In the genomic region with DNA sequence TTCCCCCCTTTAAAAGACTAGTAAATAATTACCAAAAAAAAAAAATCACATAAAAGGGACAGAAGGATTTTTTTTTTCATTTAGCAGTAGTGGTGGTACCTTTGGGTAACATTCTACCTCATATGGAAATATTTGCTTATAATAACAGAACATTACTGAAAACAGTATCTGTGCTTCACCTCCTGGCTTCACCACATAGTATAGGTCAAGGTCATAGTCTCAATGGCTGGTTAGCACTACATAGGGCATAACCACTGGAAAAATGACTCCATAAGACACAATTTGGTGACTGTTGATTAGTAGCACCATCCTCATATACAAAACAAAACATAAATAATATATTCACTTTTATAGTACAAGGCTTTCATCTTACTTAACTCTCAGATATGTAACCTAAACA, we compare ENCODE assay signal across 24 cellular contexts. TPM values are rescaled to one million over a fixed set of nuclear protein-coding genes. Genes with fewer than 3 reads are reported as not detected.
DNase-seq lines count a peak whose midpoint lies in the region; ATAC-seq and TF ChIP-seq lines count a peak whose summit lies in the region.
"Had no signal": no experiment of that assay in that cellular context is flagged by ENCODE, and none has a peak within 500 bp of the region (broad histone marks: within the 10 kb centered on the region; RNA-seq: fewer than 3 reads in every experiment).

No MANE protein-coding gene starts in this region.

- peaks cover 0 to 3% (median 1%) of the 10 kb centered on the region in 4 donors for H3K9me3 ChIP-seq in stomach
- H3K9me3 ChIP-seq: A549, BE2C had no signal

- peaks cover 0 to 12% (median 5%) of the 10 kb centered on the region in 4 donors for H3K4me1 ChIP-seq in stomach
- H3K4me1 ChIP-seq: A549; BE2C; BLaER1 treated with 17β-estradiol and CSF1 and Interleukin-3, amounts not matched to agents 10 nM and 100 nM had no signal

- H3K36me3 Mint-ChIP-seq in activated naive CD8-positive, alpha-beta T cell treated with anti-CD3 and anti-CD28 coated beads, Interleukin-2, amount 50 U/mL, for 24 hours (ENCODE audit: low read depth) = peaks cover 29% of the 10 kb centered on the region
- peaks cover 28% of the 10 kb centered on the region for H3K36me3 Mint-ChIP-seq in activated naive CD8-positive, alpha-beta T cell treated with anti-CD3 and anti-CD28 coated beads for 36 hours
- H3K36me3 Mint-ChIP-seq in activated T-helper 17 cell treated with anti-CD3 and anti-CD28 coated beads, Interleukin-2, amount 50 U/mL, for 72 hours (ENCODE audit: low read depth) = peaks cover 28% of the 10 kb centered on the region
- peaks cover 9% of the 10 kb centered on the region for H3K36me3 Mint-ChIP-seq in chondrocyte (ENCODE audit: low read depth)
- H3K36me3 Mint-ChIP-seq in stimulated activated naive B cell treated with anti-CD40 and anti-IgM and Interleukin-4, amounts not matched to agents 10 μg/mL and 1 μg/mL and 100 μg/mL, for 72 hours = peaks cover 43 to 67% of the 10 kb centered on the region in 2 donors

- TF ChIP-seq CTCF in chondrocyte (IDR thresholded peaks at IDR 0.05) (no peak), stomach (IDR thresholded peaks at IDR 0.05) (no peak)

- DNase-seq in activated naive CD8-positive, alpha-beta T cell treated with anti-CD3 and anti-CD28 coated beads, Interleukin-2, amount 50 U/mL, for 24 hours = no peak
- DNase-seq in activated naive CD8-positive, alpha-beta T cell treated with anti-CD3 and anti-CD28 coated beads for 36 hours = no peak
- DNase-seq in chondrocyte (ENCODE audit: low spot score) = no peak
- DNase-seq in stimulated activated naive B cell treated with anti-CD40 and anti-IgM and Interleukin-4, amounts not matched to agents 10 μg/mL and 1 μg/mL and 100 μg/mL, for 72 hours = no peak
- no peak for DNase-seq in stomach
- DNase-seq: 8988T; ACHN; AML-193; BE2C; CD4-positive, alpha-beta T cell; CD8-positive, alpha-beta memory T cell; DMS 273 treated with DMSO at 0.1 percent for 48 hours; DMS79; EL; GDM1; H9 had no signal

- intact Hi-C loops in stomach (cut with DNase I; ENCODE audit: low total_unique reads) = no loop called here

- H3K27me3 ChIP-seq in stomach = no peaks in the 10 kb centered on the region
- H3K27me3 ChIP-seq: BE2C; BLaER1 treated with 17β-estradiol and CSF1 and Interleukin-3, amounts not matched to agents 10 nM and 100 nM had no signal

- no peak overlapping the region for H3K27ac Mint-ChIP-seq in activated naive CD8-positive, alpha-beta T cell treated with anti-CD3 and anti-CD28 coated beads, Interleukin-2, amount 50 U/mL, for 24 hours
- no peak overlapping the region for H3K27ac Mint-ChIP-seq in activated naive CD8-positive, alpha-beta T cell treated with anti-CD3 and anti-CD28 coated beads for 36 hours
- no peak overlapping the region for H3K27ac Mint-ChIP-seq in activated T-helper 17 cell treated with anti-CD3 and anti-CD28 coated beads, Interleukin-2, amount 50 U/mL, for 72 hours
- H3K27ac Mint-ChIP-seq in chondrocyte (ENCODE audit: unreplicated experiment) = peak overlapping the region; percentile 54
- H3K27ac Mint-ChIP-seq in stimulated activated naive B cell treated with anti-CD40 and anti-IgM and Interleukin-4, amounts not matched to agents 10 μg/mL and 1 μg/mL and 100 μg/mL, for 72 hours = no peak overlapping the region
- H3K27ac Mint-ChIP-seq: CD4-positive, alpha-beta T cell; GM23338; H9 had no signal

- TF ChIP-seq EP300 in stomach (IDR thresholded peaks at IDR 0.05) = no peak

- TF ChIP-seq POLR2A in stomach (IDR thresholded peaks at IDR 0.05) = no peak

- no peak overlapping the region for H3K4me3 Mint-ChIP-seq in activated naive CD8-positive, alpha-beta T cell treated with anti-CD3 and anti-CD28 coated beads, Interleukin-2, amount 50 U/mL, for 24 hours
- H3K4me3 Mint-ChIP-seq in activated naive CD8-positive, alpha-beta T cell treated with anti-CD3 and anti-CD28 coated beads for 36 hours = no peak overlapping the region
- no peak overlapping the region for H3K4me3 Mint-ChIP-seq in activated T-helper 17 cell treated with anti-CD3 and anti-CD28 coated beads, Interleukin-2, amount 50 U/mL, for 72 hours
- H3K4me3 Mint-ChIP-seq in chondrocyte (ENCODE audit: unreplicated experiment) = no peak overlapping the region
- no peak overlapping the region for H3K4me3 Mint-ChIP-seq in stimulated activated naive B cell treated with anti-CD40 and anti-IgM and Interleukin-4, amounts not matched to agents 10 μg/mL and 1 μg/mL and 100 μg/mL, for 72 hours
- H3K4me3 Mint-ChIP-seq: CD14-positive monocyte; CD4-positive, alpha-beta T cell; CD8-positive, alpha-beta memory T cell; GM23338; H9 had no signal

- H3K9me3 Mint-ChIP-seq in activated naive CD8-positive, alpha-beta T cell treated with anti-CD3 and anti-CD28 coated beads, Interleukin-2, amount 50 U/mL, for 24 hours = peaks cover 4% of the 10 kb centered on the region
- H3K9me3 Mint-ChIP-seq in activated naive CD8-positive, alpha-beta T cell treated with anti-CD3 and anti-CD28 coated beads for 36 hours = peaks cover 6% of the 10 kb centered on the region
- no peaks in the 10 kb centered on the region for H3K9me3 Mint-ChIP-seq in activated T-helper 17 cell treated with anti-CD3 and anti-CD28 coated beads, Interleukin-2, amount 50 U/mL, for 72 hours
- H3K9me3 Mint-ChIP-seq in chondrocyte (ENCODE audit: low read depth) = peaks cover 3% of the 10 kb centered on the region
- H3K9me3 Mint-ChIP-seq in stimulated activated naive B cell treated with anti-CD40 and anti-IgM and Interleukin-4, amounts not matched to agents 10 μg/mL and 1 μg/mL and 100 μg/mL, for 72 hours = peaks cover 5 to 6% of the 10 kb centered on the region in 2 donors

- H3K36me3 ChIP-seq in stomach = peaks cover 0 to 23% (median 18%) of the 10 kb centered on the region in 4 donors
- H3K36me3 ChIP-seq: BE2C had no signal

- peaks cover 10% of the 10 kb centered on the region for H3K4me1 Mint-ChIP-seq in activated naive CD8-positive, alpha-beta T cell treated with anti-CD3 and anti-CD28 coated beads, Interleukin-2, amount 50 U/mL, for 24 hours
- peaks cover 12% of the 10 kb centered on the region for H3K4me1 Mint-ChIP-seq in activated naive CD8-positive, alpha-beta T cell treated with anti-CD3 and anti-CD28 coated beads for 36 hours
- H3K4me1 Mint-ChIP-seq in activated T-helper 17 cell treated with anti-CD3 and anti-CD28 coated beads, Interleukin-2, amount 50 U/mL, for 72 hours = peaks cover 6% of the 10 kb centered on the region
- peaks cover 21% of the 10 kb centered on the region for H3K4me1 Mint-ChIP-seq in chondrocyte (ENCODE audit: low read depth)
- peaks cover 13 to 19% of the 10 kb centered on the region in 2 donors for H3K4me1 Mint-ChIP-seq in stimulated activated naive B cell treated with anti-CD40 and anti-IgM and Interleukin-4, amounts not matched to agents 10 μg/mL and 1 μg/mL and 100 μg/mL, for 72 hours
- H3K4me1 Mint-ChIP-seq: CD14-positive monocyte, GM23338 had no signal

- peak; percentile 71 for ATAC-seq in activated naive CD8-positive, alpha-beta T cell treated with anti-CD3 and anti-CD28 coated beads, Interleukin-2, amount 50 U/mL, for 24 hours
- ATAC-seq in activated T-helper 17 cell treated with anti-CD3 and anti-CD28 coated beads, Interleukin-2, amount 50 U/mL, for 72 hours (replicated peaks) = peak; percentile 14
- peak; percentile 44 to 64 for ATAC-seq in stimulated activated naive B cell treated with anti-CD40 and anti-IgM and Interleukin-4, amounts not matched to agents 10 μg/mL and 1 μg/mL and 100 μg/mL, for 72 hours (replicated peaks)
- no peak for ATAC-seq in GM21528 (IDR thresholded peaks at IDR 0.05; ENCODE audit: low FRiP score, unreplicated experiment)
- ATAC-seq: A549, GM12878, GM23338, HCT116 had no signal

- no peak overlapping the region for H3K4me3 ChIP-seq in stomach
- H3K4me3 ChIP-seq: A549; BLaER1 treated with 17β-estradiol and CSF1 and Interleukin-3, amounts not matched to agents 10 nM and 100 nM; GM12878; GM23338 had no signal

- no peak overlapping the region for H3K27ac ChIP-seq in stomach
- H3K27ac ChIP-seq: A549; BLaER1 treated with 17β-estradiol and CSF1 and Interleukin-3, amounts not matched to agents 10 nM and 100 nM had no signal

- no peaks in the 10 kb centered on the region for H3K27me3 Mint-ChIP-seq in activated naive CD8-positive, alpha-beta T cell treated with anti-CD3 and anti-CD28 coated beads, Interleukin-2, amount 50 U/mL, for 24 hours
- no peaks in the 10 kb centered on the region for H3K27me3 Mint-ChIP-seq in activated naive CD8-positive, alpha-beta T cell treated with anti-CD3 and anti-CD28 coated beads for 36 hours
- H3K27me3 Mint-ChIP-seq in activated T-helper 17 cell treated with anti-CD3 and anti-CD28 coated beads, Interleukin-2, amount 50 U/mL, for 72 hours = no peaks in the 10 kb centered on the region
- H3K27me3 Mint-ChIP-seq in chondrocyte (ENCODE audit: low read depth) = no peaks in the 10 kb centered on the region
- H3K27me3 Mint-ChIP-seq in stimulated activated naive B cell treated with anti-CD40 and anti-IgM and Interleukin-4, amounts not matched to agents 10 μg/mL and 1 μg/mL and 100 μg/mL, for 72 hours = no peaks in the 10 kb centered on the region
- H3K27me3 Mint-ChIP-seq: CD4-positive, alpha-beta T cell; CD8-positive, alpha-beta memory T cell had no signal

RNA-seq across cellular contexts. Expression of a gene that starts 34.7 kb away (rescaled TPM):
- 1 to 10 TPM; 8.7 to 10.0 TPM for total RNA-seq in activated naive CD8-positive, alpha-beta T cell treated with anti-CD3 and anti-CD28 coated beads for 36 hours
- 10 to 100 TPM in 1 of 2 donors, 1 to 10 TPM in 1; 10.0 to 13.6 TPM for total RNA-seq in activated T-helper 17 cell treated with anti-CD3 and anti-CD28 coated beads, Interleukin-2, amount 50 U/mL, for 72 hours
- 34.9 to 38.5 TPM (median 36.9 TPM) in 3 replicates for total RNA-seq in chondrocyte
- total RNA-seq in stomach = 10 to 100 TPM; 21.0 to 69.4 (median 43.9) TPM
- 10 to 100 TPM in 2 of 3 donors, 1 to 10 TPM in 1; 8.4 to 15.7 (median 12.3) TPM for polyA plus RNA-seq in stomach
